Comparison of ENCODE assay signal across 8 cellular contexts in genomic region chr19:13036366-13036976, GRCh38. TPM values are rescaled to one million over a fixed set of nuclear protein-coding genes. Genes with fewer than 3 reads are reported as not detected.
DNase-seq lines count a peak whose midpoint lies in the region; ATAC-seq lines count a peak whose summit lies in the region.
"Had no signal": no experiment of that assay in that cellular context is flagged by ENCODE, and none has a peak within 500 bp of the region (broad histone marks: within the 10 kb centered on the region; RNA-seq: fewer than 3 reads in every experiment).

No MANE protein-coding gene starts in this region.

- no peaks in the 10 kb centered on the region for H3K36me3 ChIP-seq in urinary bladder (ENCODE audit: insufficient read depth)

- DNase-seq in M059J (ENCODE audit: low read depth) (peak; percentile 97), SHP77 treated with DMSO at 0.1 percent for 48 hours (lab: John Stamatoyannopoulos, UW) (peak; percentile 58), islet precursor cell (peak; percentile 82), GOT3 (lab: John Stamatoyannopoulos, UW) (no peak)
- no peak for DNase-seq in activated naive CD4-positive, alpha-beta T cell treated with Interleukin-2 at 50 U/mL for 16 hours
- DNase-seq: central memory CD4-positive, alpha-beta T cell had no signal

- ATAC-seq in HG02763 (IDR thresholded peaks at IDR 0.05; ENCODE audit: unreplicated experiment) = no peak

- peak overlapping the region; percentile 55 for H3K27ac ChIP-seq in urinary bladder (ENCODE audit: low read depth)

- 46% methylated on average over 18 of the region's 18 CpGs for WGBS in urinary bladder

- no peaks in the 10 kb centered on the region for H3K4me1 ChIP-seq in urinary bladder (ENCODE audit: insufficient read depth)

- H3K4me3 ChIP-seq in urinary bladder (ENCODE audit: low read depth, low read length) = no peak overlapping the region

RNA-seq across cellular contexts. Expression of gene NFIX, which starts 41.2 kb away (rescaled TPM):
- 38.5 and 52.0 TPM in 2 replicates for total RNA-seq in M059J (2014; rRNA removed; shearing (Covaris generic))
- 83.5 TPM for total RNA-seq in urinary bladder
- polyA plus RNA-seq in urinary bladder = 88.6 TPM

Comparison
In these comparisons a context has a peak if more than half of its experiments do, and no peak if none do; other contexts are left out.
1. DNase-seq: peak in M059J (single experiment), SHP77 treated with DMSO at 0.1 percent for 48 hours (single experiment) and islet precursor cell (single experiment); none in activated naive CD4-positive, alpha-beta T cell treated with Interleukin-2 at 50 U/mL for 16 hours (single experiment) and GOT3 (single experiment).